ENCODE assay signal across 26 cellular contexts in the genomic region with DNA sequence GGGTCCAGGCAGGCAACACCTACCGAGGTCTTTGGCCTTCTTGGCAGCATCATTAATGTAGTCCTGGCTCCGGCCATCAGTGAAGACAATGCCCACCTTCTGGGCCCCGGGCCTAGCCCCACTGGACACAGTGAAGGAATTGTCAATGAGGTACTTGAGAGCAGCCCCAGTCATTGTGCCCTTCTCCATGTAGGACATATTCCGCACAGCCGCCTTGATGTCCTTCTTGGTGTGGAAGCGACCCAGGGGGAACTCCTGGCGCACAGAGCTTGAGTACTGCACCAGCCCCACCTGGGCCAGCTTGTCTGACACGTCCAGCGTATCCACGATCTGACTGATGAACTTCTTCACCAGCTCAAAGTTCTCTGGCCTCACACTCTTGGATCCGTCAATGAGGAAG. TPM values are rescaled to one million over a fixed set of nuclear protein-coding genes. Genes with fewer than 3 reads are reported as not detected.
DNase-seq lines count a peak whose midpoint lies in the region; ATAC-seq, FAIRE-seq and TF ChIP-seq lines count a peak whose summit lies in the region.
"Had no signal": no experiment of that assay in that cellular context is flagged by ENCODE, and none has a peak within 500 bp of the region (broad histone marks: within the 10 kb centered on the region; RNA-seq: fewer than 3 reads in every experiment).

No MANE protein-coding gene starts in this region.

- H2BK20ac ChIP-seq in H1 (ENCODE audit: low read length): no peak overlapping the region

- H2BK12ac ChIP-seq in H1 (ENCODE audit: low read depth, low read length): no peak overlapping the region
- H2BK12ac ChIP-seq in mesenchymal stem cell (ENCODE audit: low read length in 2 of 2): no peak overlapping the region

- DNase-seq in Right ventricle myocardium inferior (ENCODE audit: missing footprints): peak; percentile 54
- no peak for DNase-seq in left ventricle myocardium superior
- DNase-seq in CD4-positive, alpha-beta T cell: no peak
- DNase-seq in H1 (ENCODE audit: low read depth in 1 of 2, low spot score in 2 of 2): no peak
- no peak for DNase-seq in mesenchymal stem cell
- DNase-seq in HAP-1 (ENCODE audit: low spot score in 2 of 2): no peak
- DNase-seq in Kasumi-1 (lab: John Stamatoyannopoulos, UW): no peak
- DNase-seq: 8988T; ACHN; BE2C; C1 segment of cervical spinal cord; Caco-2; CD4-positive, CD25-positive, alpha-beta regulatory T cell; DMS79 treated with DMSO at 0.1 percent for 48 hours; GF-D8 had no signal

- H3K4me2 ChIP-seq in H1 (ENCODE audit: insufficient read depth in 1 of 2, low read depth in 2 of 2, low read length in 2 of 2) (no peak overlapping the region), mesenchymal stem cell (ENCODE audit: low read length, poor library complexity, severe bottlenecking) (no peak overlapping the region)

- peaks cover 10% of the 10 kb centered on the region; the same call in 1 of the 2 replicates for H3K23me2 ChIP-seq in H1 (ENCODE audit: low read depth, low read length)

- H3K36me3 Mint-ChIP-seq in CD4-positive, alpha-beta T cell (ENCODE audit: low read depth): peaks cover 12% of the 10 kb centered on the region
- H3K36me3 Mint-ChIP-seq: CD14-positive monocyte; CD4-positive, CD25-positive, alpha-beta regulatory T cell; CD8-positive, alpha-beta T cell had no signal

- no peak overlapping the region for H3K4ac ChIP-seq in H1 (replicated peaks; ENCODE audit: insufficient read length, low read depth, low read length)
- H3K4ac ChIP-seq in mesenchymal stem cell (ENCODE audit: low read depth in 1 of 2, low read length in 2 of 2): no peak overlapping the region

- POLR2A ChIA-PET in CD4-positive, alpha-beta T cell (lab: Charles Lee): no interaction called here
- POLR2A ChIA-PET in H1 (lab: Charles Lee; ENCODE audit: partially characterized antibody): interaction anchor here (0.7 kb wide), 1 partner anchor 175 kb away, joined by 3 read pairs; no protein-coding TSS in a partner anchor

- in situ Hi-C loops in HAP-1 (cut with MboI; ENCODE audit: low sequenced_read_pairs): loop anchor here (5.0 to 25.0 kb wide), 2 partner anchors 196 to 1829 kb away; no protein-coding TSS in a partner anchor

- no peaks in the 10 kb centered on the region for H3K79me1 ChIP-seq in H1 (ENCODE audit: low read depth, low read length)
- peaks cover 7% of the 10 kb centered on the region for H3K79me1 ChIP-seq in mesenchymal stem cell (replicated peaks; ENCODE audit: low read length, poor library complexity, severe bottlenecking)

- H3K14ac ChIP-seq in H1 (ENCODE audit: insufficient read length) (no peak overlapping the region), mesenchymal stem cell (ENCODE audit: low read length in 2 of 2) (no peak overlapping the region)

- H3K4me3 ChIP-seq in H1 (ENCODE audit: extremely low read depth in 1 of 4, insufficient read depth in 2 of 4, low read depth in 3 of 4, low read length in 4 of 4) (no peak overlapping the region), mesenchymal stem cell (ENCODE audit: insufficient read depth in 1 of 2, low read depth in 1 of 2, low read length in 2 of 2) (no peak overlapping the region), HAP-1 (no peak overlapping the region)
- H3K4me3 ChIP-seq: BLaER1 had no signal

- no peak for FAIRE-seq in H1 (lab: Jason Lieb, UNC)
- FAIRE-seq: A204.1, D721Med, G401.6, GM12891, GM19239 had no signal

- CTCF ChIA-PET in CD4-positive, alpha-beta T cell (lab: Charles Lee): interaction anchor here (1.2 kb wide), 1 partner anchor 9 kb away, joined by 4 read pairs; no protein-coding TSS in a partner anchor
- CTCF ChIA-PET in H1 (lab: Charles Lee; ENCODE audit: partially characterized antibody): interaction anchor here (0.6 to 55.1 kb wide), 12 partner anchors 12 to 1475 kb away, joined by 3 to 1640 read pairs (median 4); a partner anchor contains a TSS

- H3K27me3 Mint-ChIP-seq in CD4-positive, alpha-beta T cell: no peaks in the 10 kb centered on the region

- H2BK120ac ChIP-seq in H1 (replicated peaks; ENCODE audit: low read depth, low read length) (no peak overlapping the region), mesenchymal stem cell (ENCODE audit: low read depth, low read length) (no peak overlapping the region)

- 95% methylated on average over 11 of the region's 11 CpGs; no CpG with 5 or more reads in 1 of the 2 experiments for WGBS in H1 (ENCODE audit: extremely low coverage in 1 of 2, insufficient coverage in 1 of 2, insufficient read length in 1 of 2, insufficient replicate concordance in 2 of 2, low coverage in 1 of 2, low lambda C conversion rate in 2 of 2, missing lambda C conversion rate in 1 of 2), 2 experiments
- WGBS in mesenchymal stem cell: 94% methylated on average over 11 of the region's 11 CpGs

- H3K79me2 ChIP-seq in H1 (ENCODE audit: control insufficient read depth in 1 of 2, insufficient read depth in 2 of 2, low read length in 2 of 2): no peaks in the 10 kb centered on the region

- H4K91ac ChIP-seq in H1 (replicated peaks; ENCODE audit: insufficient read length, low read length) (no peak overlapping the region), mesenchymal stem cell (ENCODE audit: low read length) (no peak overlapping the region)

- ATAC-seq in Right ventricle myocardium inferior: no peak
- no peak for ATAC-seq in left ventricle myocardium superior
- no peak for ATAC-seq in CD4-positive, alpha-beta T cell (ENCODE audit: poor library complexity)
- ATAC-seq in HG03442 (IDR thresholded peaks at IDR 0.05; ENCODE audit: unreplicated experiment): no peak
- ATAC-seq: CD8-positive, alpha-beta T cell had no signal

- peak overlapping the region; percentile 58; the same call in 1 of the 2 replicates for H4K8ac ChIP-seq in H1 (ENCODE audit: extremely low read depth, insufficient read depth, low read length)
- H4K8ac ChIP-seq in mesenchymal stem cell (ENCODE audit: low read length): no peak overlapping the region

- H3K4me1 ChIP-seq in H1 (replicated peaks in 1 of 4; ENCODE audit: control insufficient read depth in 3 of 4, insufficient read depth in 4 of 4, low read length in 3 of 4): peaks cover 0 to 4% (median 1%) of the 10 kb centered on the region in 4 experiments; a peak in 5 of 7 replicates
- H3K4me1 ChIP-seq in mesenchymal stem cell (ENCODE audit: control insufficient read depth, insufficient read depth, low read depth, low read length): peaks cover 10% of the 10 kb centered on the region
- H3K4me1 ChIP-seq in HAP-1: 0 out of 2 replicates have a peak, but pooled peaks cover 2% of the 10 kb centered on the region
- H3K4me1 ChIP-seq: BE2C, Caco-2 had no signal

- no peak overlapping the region for H3K4me3 Mint-ChIP-seq in CD4-positive, alpha-beta T cell
- H3K4me3 Mint-ChIP-seq: CD14-positive monocyte; CD8-positive, alpha-beta T cell had no signal

- TF ChIP-seq RAD21 in H1 (IDR thresholded peaks at IDR 0.05 in 1 of 2, conservative IDR thresholded peaks at IDR 0.05 in 1 of 2; ENCODE audit: low read depth in 2 of 2, low read length in 2 of 2): no peak

- intact Hi-C loops in Right ventricle myocardium inferior (cut with DNase I) (no loop called here), left ventricle myocardium superior (cut with micrococcal nuclease) (no loop called here)
- intact Hi-C loops in CD4-positive, alpha-beta T cell (cut with DNase I, micrococcal nuclease): loop anchor here (5.0 to 10.0 kb wide), 6 partner anchors 196 to 1479 kb away; a partner anchor contains a TSS

- H3K9me3 Mint-ChIP-seq in CD4-positive, alpha-beta T cell: peaks cover 3% of the 10 kb centered on the region
- H3K9me3 Mint-ChIP-seq: CD8-positive, alpha-beta T cell had no signal

- H4K5ac ChIP-seq in H1 (ENCODE audit: insufficient read length, low read depth, low read length): no peak overlapping the region

- no peaks in the 10 kb centered on the region for H3K27me3 ChIP-seq in CD4-positive, alpha-beta T cell (ENCODE audit: control insufficient read depth, insufficient read depth, low read length)
- H3K27me3 ChIP-seq in H1 (replicated peaks in 1 of 4; ENCODE audit: control insufficient read depth in 3 of 4, extremely low read depth in 1 of 4, insufficient read depth in 3 of 4, low read length in 3 of 4): no peaks in the 10 kb centered on the region; a peak in 1 of 7 replicates
- H3K27me3 ChIP-seq in mesenchymal stem cell (ENCODE audit: control insufficient read depth in 1 of 2, insufficient read depth in 1 of 2, low read length in 2 of 2): peaks cover 0 to 16% of the 10 kb centered on the region in 2 experiments
- H3K27me3 ChIP-seq in HAP-1 (ENCODE audit: low read depth): no peaks in the 10 kb centered on the region
- H3K27me3 ChIP-seq: BE2C, BLaER1 had no signal

- no peak overlapping the region for H3K56ac ChIP-seq in H1 (replicated peaks; ENCODE audit: insufficient read length, low read depth, low read length)

- H3K23ac ChIP-seq in H1 (ENCODE audit: insufficient read length): no peak overlapping the region
- no peak overlapping the region for H3K23ac ChIP-seq in mesenchymal stem cell (ENCODE audit: low read length in 2 of 2)

- H2AFZ ChIP-seq in H1 (ENCODE audit: low read length) (no peak overlapping the region), mesenchymal stem cell (ENCODE audit: low read depth, low read length) (no peak overlapping the region)

- H3K27ac ChIP-seq in CD4-positive, alpha-beta T cell (ENCODE audit: low read depth, low read length): no peak overlapping the region
- no peak overlapping the region for H3K27ac ChIP-seq in H1 (ENCODE audit: low read depth, low read length)
- no peak overlapping the region for H3K27ac ChIP-seq in mesenchymal stem cell (ENCODE audit: low read length, poor library complexity, severe bottlenecking)
- H3K27ac ChIP-seq: BLaER1 had no signal

- H3K9me3 ChIP-seq in CD4-positive, alpha-beta T cell (ENCODE audit: control insufficient read depth, low read length): peaks cover 7% of the 10 kb centered on the region
- peaks cover 10 to 11% of the 10 kb centered on the region in 2 experiments for H3K9me3 ChIP-seq in H1 (ENCODE audit: insufficient read depth in 2 of 2, low read depth in 1 of 2, low read length in 1 of 2)
- H3K9me3 ChIP-seq in mesenchymal stem cell (ENCODE audit: control insufficient read depth, low read length): peaks cover 6% of the 10 kb centered on the region
- peaks cover 6% of the 10 kb centered on the region for H3K9me3 ChIP-seq in HAP-1
- H3K9me3 ChIP-seq: BE2C, Caco-2 had no signal

- no peak for TF ChIP-seq POLR2A in H1 (IDR thresholded peaks at IDR 0.05; ENCODE audit: control extremely low read depth in 1 of 2, low read depth in 2 of 2, low read length in 2 of 2)

- no peak overlapping the region for H2BK15ac ChIP-seq in H1 (ENCODE audit: low read length)
- H2BK15ac ChIP-seq in mesenchymal stem cell (ENCODE audit: low read depth, poor library complexity, severe bottlenecking): no peak overlapping the region

- TF ChIP-seq CTCF in CD4-positive, alpha-beta T cell (IDR thresholded peaks at IDR 0.05): no peak
- no peak for TF ChIP-seq CTCF in H1 (IDR thresholded peaks at IDR 0.05; ENCODE audit: control extremely low read depth in 1 of 3, insufficient read depth in 1 of 3, low read depth in 1 of 3, low read length in 3 of 3)

- H2BK5ac ChIP-seq in H1 (ENCODE audit: low read depth, low read length): no peak overlapping the region
- H2BK5ac ChIP-seq in mesenchymal stem cell (ENCODE audit: low read depth, low read length, poor library complexity, severe bottlenecking): peak overlapping the region; percentile 9

- H3K9ac ChIP-seq in H1 (replicated peaks in 1 of 4; ENCODE audit: extremely low read depth in 1 of 4, low read depth in 3 of 4, low read length in 3 of 4) (no peak overlapping the region), mesenchymal stem cell (ENCODE audit: low read length) (no peak overlapping the region)

- H3K36me3 ChIP-seq in H1 (ENCODE audit: control insufficient read depth in 2 of 4, insufficient read depth in 4 of 4, low read length in 3 of 4) (no peaks in the 10 kb centered on the region), mesenchymal stem cell (ENCODE audit: control insufficient read depth in 1 of 2, insufficient read depth in 2 of 2, low read depth in 1 of 2, low read length in 2 of 2) (peaks cover 0 to 6% of the 10 kb centered on the region in 2 experiments), HAP-1 (replicated peaks) (no peaks in the 10 kb centered on the region)
- H3K36me3 ChIP-seq: BE2C, BLaER1 had no signal

- H3K18ac ChIP-seq in H1 (ENCODE audit: extremely low read depth, low read length): no peak overlapping the region
- H3K18ac ChIP-seq in mesenchymal stem cell (ENCODE audit: low read depth in 1 of 2, low read length in 2 of 2): no peak overlapping the region

- H3K4me1 Mint-ChIP-seq in CD4-positive, alpha-beta T cell (ENCODE audit: low read depth): peaks cover 26% of the 10 kb centered on the region

- H4K20me1 ChIP-seq in H1 (replicated peaks in 1 of 2; ENCODE audit: control insufficient read depth in 1 of 2, insufficient read depth in 2 of 2, low read length in 2 of 2): no peaks in the 10 kb centered on the region

- H3K27ac Mint-ChIP-seq in CD4-positive, alpha-beta T cell: peak overlapping the region; percentile 20
- H3K27ac Mint-ChIP-seq: CD8-positive, alpha-beta T cell had no signal

- TF ChIP-seq EP300 in H1 (IDR thresholded peaks at IDR 0.05; ENCODE audit: borderline replicate concordance in 1 of 2, low read depth in 2 of 2, low read length in 2 of 2): no peak

- no peak overlapping the region for H2AK5ac ChIP-seq in H1 (ENCODE audit: low read depth, low read length)
- no peak overlapping the region for H2AK5ac ChIP-seq in mesenchymal stem cell (ENCODE audit: low read length, severe bottlenecking)

RNA-seq across cellular contexts. Expression of a gene that starts 7.5 kb away (rescaled TPM):
- not detected for total RNA-seq in Right ventricle myocardium inferior
- total RNA-seq in left ventricle myocardium superior: not detected
- 1 to 10 TPM; 2.5 to 2.7 TPM for total RNA-seq in CD4-positive, alpha-beta T cell
- total RNA-seq in H1 (2021; fragmentation: NEBNext Ultra II Directional; extraction: Animal tissue kit (Norgen Biotek cat#: 25700)): 0.11 and 0.28 TPM in 2 replicates
- polyA plus RNA-seq in H1 (2011; rRNA removed): 0.11 and 0.12 TPM in 2 replicates
- polyA plus RNA-seq in H1 (2011; cell fraction: cytosol; rRNA removed): 0.23 TPM
- 0.19 TPM for polyA plus RNA-seq in H1 (2011; cell fraction: nucleus; rRNA removed)
- polyA plus RNA-seq in H1 (2012, experiment 1 of 2): 0.11 to 0.32 TPM (median 0.16 TPM) in 4 replicates
- not detected for polyA plus RNA-seq in H1 (2012, experiment 2 of 2)
- polyA plus RNA-seq in H1 (2013, experiment 1 of 2): 0.08 TPM
- polyA plus RNA-seq in H1 (2013, experiment 2 of 2): 0.11 TPM
- polyA minus RNA-seq in H1 (2011; rRNA and poly(A)+ RNA removed): 0.13 and 0.24 TPM in 2 replicates
- polyA minus RNA-seq in H1 (2011; cell fraction: cytosol; rRNA and poly(A)+ RNA removed): not detected
- not detected for polyA minus RNA-seq in H1 (2011; cell fraction: nucleus; rRNA and poly(A)+ RNA removed)
- polyA plus RNA-seq in mesenchymal stem cell (2013, experiment 1 of 2): 0.03 TPM
- polyA plus RNA-seq in mesenchymal stem cell (2013, experiment 2 of 2): 0.04 TPM
- total RNA-seq: A673, Caco-2, Calu3 had no signal
- polyA plus RNA-seq: CD14-positive monocyte; CD4-positive, CD25-positive, alpha-beta regulatory T cell had no signal

RNA-seq across cellular contexts. Expression of a gene that starts 41.7 kb away (rescaled TPM):
- total RNA-seq in Right ventricle myocardium inferior (31.5 TPM), left ventricle myocardium superior (23.9 TPM)
- total RNA-seq in CD4-positive, alpha-beta T cell: 100 to 1,000 TPM; 625 to 642 TPM
- 0.37 and 0.52 TPM in 2 replicates for total RNA-seq in H1 (2021; fragmentation: NEBNext Ultra II Directional; extraction: Animal tissue kit (Norgen Biotek cat#: 25700))
- 0.77 and 1.4 TPM in 2 replicates for polyA plus RNA-seq in H1 (2011; rRNA removed)
- 0.83 TPM for polyA plus RNA-seq in H1 (2011; cell fraction: cytosol; rRNA removed)
- polyA plus RNA-seq in H1 (2011; cell fraction: nucleus; rRNA removed): 0.46 TPM
- 0.39 to 0.60 TPM (median 0.52 TPM) in 3 of 4 replicates, not detected in the other for polyA plus RNA-seq in H1 (2012, experiment 1 of 2)
- polyA plus RNA-seq in H1 (2012, experiment 2 of 2): 0.18 TPM
- polyA plus RNA-seq in H1 (2013, experiment 1 of 2): 0.57 TPM
- 0.99 TPM for polyA plus RNA-seq in H1 (2013, experiment 2 of 2)
- 1.0 and 1.1 TPM in 2 replicates for polyA minus RNA-seq in H1 (2011; rRNA and poly(A)+ RNA removed)
- not detected for polyA minus RNA-seq in H1 (2011; cell fraction: cytosol; rRNA and poly(A)+ RNA removed)
- polyA minus RNA-seq in H1 (2011; cell fraction: nucleus; rRNA and poly(A)+ RNA removed): 0.30 TPM
- 0.97 TPM for polyA plus RNA-seq in mesenchymal stem cell (2013, experiment 1 of 2)
- polyA plus RNA-seq in mesenchymal stem cell (2013, experiment 2 of 2): 0.95 TPM
- total RNA-seq: A673, Caco-2, Calu3 had no signal

Comparison
In these comparisons a context has a peak if more than half of its experiments do, and no peak if none do; other contexts are left out.
1. RNA of a gene that starts 41.7 kb away (total RNA-seq): 625 to 642 TPM in CD4-positive, alpha-beta T cell; 31.5 TPM in Right ventricle myocardium inferior (single experiment), 23.9 TPM in left ventricle myocardium superior (single experiment) and 0.37 to 0.52 TPM in H1; every median in the first group is over 10 times any median in the second.
2. intact Hi-C loops: an anchor here in CD4-positive, alpha-beta T cell (5.0 to 10.0 kb wide); none called in Right ventricle myocardium inferior and left ventricle myocardium superior.